In genomic region chrX:49192722-49193328, GRCh38 we compare ENCODE assay signal across 8 cellular contexts. TPM values are rescaled to one million over a fixed set of nuclear protein-coding genes. Genes with fewer than 3 reads are reported as not detected.
A peak's percentile ranks its signal among the peaks of the same experiment; 100 is the strongest.
DNase-seq lines count a peak whose midpoint lies in the region; ATAC-seq and TF ChIP-seq lines count a peak whose summit lies in the region.

No MANE protein-coding gene starts in this region.

- peak overlapping the region; percentile 41 for H3K4me3 Mint-ChIP-seq in T-helper 2 cell treated with Interferon-gamma antibody and Interleukin-4, amounts not matched to agents 5 μg/mL and 100 μg/mL, for 36 hours

- H3K36me3 ChIP-seq in testis (ENCODE audit: low read depth, missing control alignments), result no peaks in the 10 kb centered on the region

- no peaks in the 10 kb centered on the region for H3K9me3 ChIP-seq in testis

- no peaks in the 10 kb centered on the region for H3K4me1 ChIP-seq in testis

- H3K27ac ChIP-seq in testis, result no peak overlapping the region

- 62 to 70% methylated on average over 10 of the region's 10 CpGs for WGBS in testis, 2 donors

- TF ChIP-seq CTCF in GM13976 (IDR thresholded peaks at IDR 0.05; ENCODE audit: borderline replicate concordance, control extremely low read depth, extremely low read depth, insufficient read depth, missing control alignments), result peak; percentile 55
- TF ChIP-seq CTCF in fibroblast of mammary gland (conservative IDR thresholded peaks at IDR 0.05; ENCODE audit: control insufficient read depth, insufficient read depth, low read depth, low read length), result peak; percentile 61
- peak in 2 of 3 experiments; percentile 16 to 25 for TF ChIP-seq CTCF in testis (IDR thresholded peaks at IDR 0.05)

- no peak overlapping the region for H3K27ac Mint-ChIP-seq in T-helper 2 cell treated with Interferon-gamma antibody and Interleukin-4, amounts not matched to agents 5 μg/mL and 100 μg/mL, for 36 hours

- DNase-seq in CD1c-positive myeloid dendritic cell (ENCODE audit: extremely low spot score), result peak; percentile 35
- DNase-seq in GM13976 (ENCODE audit: low spot score), result no peak
- DNase-seq in T-helper 2 cell treated with Interferon-gamma antibody and Interleukin-4, amounts not matched to agents 5 μg/mL and 100 μg/mL, for 36 hours (ENCODE audit: low spot score), result no peak
- DNase-seq in fibroblast of mammary gland (ENCODE audit: low read depth), result peak; percentile 45
- DNase-seq in testis, result peak; percentile 35
- no peak for DNase-seq in cerebellum (ENCODE audit: low spot score)

- in situ Hi-C loops in GM13976 (cut with MboI; ENCODE audit: low sequenced_read_pairs, unreplicated experiment), result no loop called here

- peaks cover 1% of the 10 kb centered on the region for H3K36me3 Mint-ChIP-seq in T-helper 2 cell treated with Interferon-gamma antibody and Interleukin-4, amounts not matched to agents 5 μg/mL and 100 μg/mL, for 36 hours (ENCODE audit: low read depth)

- no peak for ATAC-seq in GM21423 (IDR thresholded peaks at IDR 0.05; ENCODE audit: unreplicated experiment)
- ATAC-seq in GM18498 (IDR thresholded peaks at IDR 0.05; ENCODE audit: unreplicated experiment), result no peak

- H3K9me3 Mint-ChIP-seq in T-helper 2 cell treated with Interferon-gamma antibody and Interleukin-4, amounts not matched to agents 5 μg/mL and 100 μg/mL, for 36 hours, result no peaks in the 10 kb centered on the region

- H3K4me1 Mint-ChIP-seq in T-helper 2 cell treated with Interferon-gamma antibody and Interleukin-4, amounts not matched to agents 5 μg/mL and 100 μg/mL, for 36 hours (ENCODE audit: low read depth), result peaks cover 23% of the 10 kb centered on the region

- no peak overlapping the region for H3K4me3 ChIP-seq in fibroblast of mammary gland (ENCODE audit: control insufficient read depth, low read depth, low read length)
- no peak overlapping the region for H3K4me3 ChIP-seq in testis

- H3K27me3 ChIP-seq in testis, result no peaks in the 10 kb centered on the region

- TF ChIP-seq POLR2A in testis (IDR thresholded peaks at IDR 0.05), result no peak

- no peaks in the 10 kb centered on the region for H3K27me3 Mint-ChIP-seq in T-helper 2 cell treated with Interferon-gamma antibody and Interleukin-4, amounts not matched to agents 5 μg/mL and 100 μg/mL, for 36 hours (ENCODE audit: low read depth)

- intact Hi-C loops in testis (cut with DNase I; ENCODE audit: low total_unique reads), result no loop called here

RNA-seq across cellular contexts. Expression of gene PRICKLE3, which starts 6.7 kb away (rescaled TPM):
- total RNA-seq in testis (1 to 10 TPM; 6.1 to 9.9 TPM), cerebellum (1.2 TPM)
- 2.7 TPM for polyA plus RNA-seq in testis (ENCODE audit: insufficient read depth, low read depth, low replicate concordance)

RNA-seq across cellular contexts. Expression of gene SYP, which starts 7.2 kb away (rescaled TPM):
- total RNA-seq in testis, result 1 to 10 TPM; 1.7 to 3.4 TPM
- polyA plus RNA-seq in testis (ENCODE audit: insufficient read depth, low read depth, low replicate concordance), result 2.5 TPM
- total RNA-seq in cerebellum, result 85.9 TPM

RNA-seq across cellular contexts. Expression of gene PLP2, which starts 21.1 kb away (rescaled TPM):
- 10 to 100 TPM; 19.0 to 21.4 TPM for total RNA-seq in testis
- 61.6 TPM for polyA plus RNA-seq in testis (ENCODE audit: insufficient read depth, low read depth, low replicate concordance)
- 2.0 TPM for total RNA-seq in cerebellum

RNA-seq across cellular contexts. Expression of gene MAGIX, which starts 30.3 kb away (rescaled TPM):
- 1 to 10 TPM; 1.1 to 3.1 TPM for total RNA-seq in testis
- polyA plus RNA-seq in testis (ENCODE audit: insufficient read depth, low read depth, low replicate concordance), result 0.90 TPM
- total RNA-seq in cerebellum, result 1.4 TPM

RNA-seq across cellular contexts. Expression of gene CACNA1F, which starts 40.3 kb away (rescaled TPM):
- total RNA-seq in testis (under 1 TPM; 0.16 to 0.19 TPM), cerebellum (0.36 TPM)
- 0.24 TPM for polyA plus RNA-seq in testis (ENCODE audit: insufficient read depth, low read depth, low replicate concordance)

Comparison
In these comparisons a context has a peak if more than half of its experiments do, and no peak if none do; other contexts are left out.
1. DNase-seq: peak in CD1c-positive myeloid dendritic cell (single experiment), fibroblast of mammary gland (single experiment) and testis (single experiment); none in GM13976 (single experiment), T-helper 2 cell treated with Interferon-gamma antibody and Interleukin-4, amounts not matched to agents 5 μg/mL and 100 μg/mL, for 36 hours (single experiment) and cerebellum (single experiment).
2. RNA of gene SYP, which starts 7.2 kb away (total RNA-seq): 85.9 TPM in cerebellum (single experiment); 1.7 to 3.4 TPM in testis; every median in the first group is over 10 times any median in the second.
3. Peak in every context shown above with its lines, with median percentiles within 50 percentile points of each other: CTCF ChIP-seq.